26 cellular contexts compared by ENCODE assay signal in the genomic region with DNA sequence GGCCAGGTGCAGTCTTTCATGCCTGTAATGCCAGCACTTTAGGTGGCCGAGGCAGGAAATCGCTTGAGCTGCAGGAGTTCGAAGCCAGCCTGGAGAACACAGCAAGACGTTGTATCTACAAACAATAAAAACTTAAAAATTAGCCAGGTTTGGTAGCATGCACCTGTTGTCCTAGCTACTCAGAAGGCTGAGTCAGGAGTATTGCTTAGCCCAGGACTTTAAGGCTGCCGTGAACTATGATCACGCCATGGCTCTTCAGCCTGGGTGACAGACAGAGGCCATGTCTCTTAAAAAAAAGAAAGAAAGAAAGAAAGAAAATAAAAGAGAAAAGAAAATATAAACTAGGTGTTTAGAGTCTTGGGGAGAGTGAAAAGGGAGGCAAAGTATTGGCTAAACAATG.
"Had no signal": no experiment of that assay in that cellular context is flagged by ENCODE, and none has a peak within 500 bp of the region (broad histone marks: within the 10 kb centered on the region; RNA-seq: fewer than 3 reads in every experiment).

No MANE protein-coding gene starts in this region.

- H3K36me3 ChIP-seq: brain microvascular endothelial cell, neural progenitor cell, right atrium auricular region, thyroid gland had no signal

- H3K27ac Mint-ChIP-seq: activated naive CD4-positive, alpha-beta T cell treated with anti-CD3 and anti-CD28 coated beads, Interleukin-2, amount 10 ng/mL, durations not matched to agents 7 days and 5 days; activated naive CD8-positive, alpha-beta T cell treated with anti-CD3 and anti-CD28 coated beads, Interleukin-2, amount 10 ng/mL, durations not matched to agents 7 days and 5 days; activated T-helper 1 cell treated with anti-CD3 and anti-CD28 coated beads, Interleukin-12 subunit alpha, Interleukin-12 subunit beta, Interleukin-2, Interleukin-4 antibody, amounts not matched to agents 30 ng/mL and 10 ng/mL and 1 ng/mL, durations not matched to agents 14 hours and 24 hours and 36 hours; dendritic cell treated with granulocyte-macrophage colony-stimulating factor and Interleukin-4, amounts not matched to agents 40 ng/mL and 50 ng/mL, for 4 days; naive thymus-derived CD8-positive, alpha-beta T cell; neural progenitor cell; stimulated activated memory B cell treated with anti-CD40 and anti-IgM and Interleukin-4, amounts not matched to agents 10 μg/mL and 1 μg/mL and 100 μg/mL, for 72 hours; T-helper 2 cell treated with Interferon-gamma antibody and Interleukin-4, amounts not matched to agents 5 μg/mL and 100 μg/mL, for 36 hours had no signal

- DNase-seq: activated CD4-positive, alpha-beta T cell treated with anti-CD3 and anti-CD28 coated beads for 4 hours; activated CD4-positive, alpha-beta T cell treated with anti-CD3 and anti-CD28 coated beads, Interleukin-2, amount 50 U/mL, for 48 hours; activated CD8-positive, alpha-beta memory T cell treated with anti-CD3 and anti-CD28 coated beads for 24 hours; activated gamma-delta T cell; activated naive CD4-positive, alpha-beta T cell treated with anti-CD3 and anti-CD28 coated beads, Interleukin-2, amount 10 ng/mL, durations not matched to agents 7 days and 5 days; activated naive CD8-positive, alpha-beta T cell treated with anti-CD3 and anti-CD28 coated beads, Interleukin-2, amount 10 ng/mL, durations not matched to agents 7 days and 5 days; brain microvascular endothelial cell; effector CD4-positive, alpha-beta T cell; naive thymus-derived CD8-positive, alpha-beta T cell; occipital lobe; stimulated activated CD4-positive, alpha-beta T cell treated with anti-CD3 and anti-CD28 coated beads, Interleukin-1b, Interleukin-23, amount 100 ng/mL, for 48 hours; stimulated activated CD4-positive, alpha-beta T cell treated with anti-CD3 and anti-CD28 coated beads, Interleukin-4, amount 100 ng/mL, for 4 hours; stimulated activated CD8-positive, alpha-beta memory T cell treated with anti-CD3 and anti-CD28 coated beads, Interleukin-4, amount 100 ng/mL, for 48 hours; stimulated activated naive CD8-positive, alpha-beta T cell treated with anti-CD3 and anti-CD28 coated beads, Interleukin-15, amount 100 ng/mL, for 72 hours; substantia nigra; T-helper 1 cell; thyroid gland had no signal

- H3K4me1 Mint-ChIP-seq: activated naive CD4-positive, alpha-beta T cell treated with anti-CD3 and anti-CD28 coated beads, Interleukin-2, amount 10 ng/mL, durations not matched to agents 7 days and 5 days; activated naive CD8-positive, alpha-beta T cell treated with anti-CD3 and anti-CD28 coated beads, Interleukin-2, amount 10 ng/mL, durations not matched to agents 7 days and 5 days; naive thymus-derived CD8-positive, alpha-beta T cell; stimulated activated memory B cell treated with anti-CD40 and anti-IgM and Interleukin-4, amounts not matched to agents 10 μg/mL and 1 μg/mL and 100 μg/mL, for 72 hours; stimulated activated naive CD8-positive, alpha-beta T cell treated with anti-CD3 and anti-CD28 coated beads, Interleukin-15, amount 100 ng/mL, for 72 hours had no signal

- H3K4me3 ChIP-seq: hepatocyte, neural progenitor cell, right atrium auricular region, smooth muscle cell, thyroid gland had no signal

- ATAC-seq: naive thymus-derived CD8-positive, alpha-beta T cell; stimulated activated memory B cell treated with anti-CD40 and anti-IgM and Interleukin-4, amounts not matched to agents 10 μg/mL and 1 μg/mL and 100 μg/mL, for 72 hours; stimulated activated naive CD8-positive, alpha-beta T cell treated with anti-CD3 and anti-CD28 coated beads, Interleukin-15, amount 100 ng/mL, for 72 hours had no signal

- H3K27ac ChIP-seq: brain microvascular endothelial cell, neural progenitor cell, thyroid gland had no signal

- H2AFZ ChIP-seq: hepatocyte, neural progenitor cell had no signal

- H3K4me3 Mint-ChIP-seq: activated naive CD4-positive, alpha-beta T cell treated with anti-CD3 and anti-CD28 coated beads, Interleukin-2, amount 10 ng/mL, durations not matched to agents 7 days and 5 days; activated naive CD8-positive, alpha-beta T cell treated with anti-CD3 and anti-CD28 coated beads, Interleukin-2, amount 10 ng/mL, durations not matched to agents 7 days and 5 days; activated T-helper 1 cell treated with anti-CD3 and anti-CD28 coated beads, Interleukin-12 subunit alpha, Interleukin-12 subunit beta, Interleukin-2, Interleukin-4 antibody, amounts not matched to agents 30 ng/mL and 10 ng/mL and 1 ng/mL, durations not matched to agents 14 hours and 24 hours and 36 hours; dendritic cell treated with granulocyte-macrophage colony-stimulating factor and Interleukin-4, amounts not matched to agents 40 ng/mL and 50 ng/mL, for 4 days; mesothelial cell of epicardium; naive thymus-derived CD8-positive, alpha-beta T cell; neural progenitor cell; stimulated activated memory B cell treated with anti-CD40 and anti-IgM and Interleukin-4, amounts not matched to agents 10 μg/mL and 1 μg/mL and 100 μg/mL, for 72 hours; stimulated activated naive CD8-positive, alpha-beta T cell treated with anti-CD3 and anti-CD28 coated beads, Interleukin-15, amount 100 ng/mL, for 72 hours; T-helper 2 cell treated with Interferon-gamma antibody and Interleukin-4, amounts not matched to agents 5 μg/mL and 100 μg/mL, for 36 hours had no signal

- H3K36me3 Mint-ChIP-seq: activated naive CD4-positive, alpha-beta T cell treated with anti-CD3 and anti-CD28 coated beads, Interleukin-2, amount 10 ng/mL, durations not matched to agents 7 days and 5 days; activated naive CD8-positive, alpha-beta T cell treated with anti-CD3 and anti-CD28 coated beads, Interleukin-2, amount 10 ng/mL, durations not matched to agents 7 days and 5 days; neural progenitor cell; stimulated activated memory B cell treated with anti-CD40 and anti-IgM and Interleukin-4, amounts not matched to agents 10 μg/mL and 1 μg/mL and 100 μg/mL, for 72 hours had no signal

- H3K9ac ChIP-seq: neural progenitor cell had no signal

- H3K4me1 ChIP-seq: neural progenitor cell, thyroid gland had no signal

- H3K9me3 Mint-ChIP-seq: activated naive CD4-positive, alpha-beta T cell treated with anti-CD3 and anti-CD28 coated beads, Interleukin-2, amount 10 ng/mL, durations not matched to agents 7 days and 5 days; activated T-helper 1 cell treated with anti-CD3 and anti-CD28 coated beads, Interleukin-12 subunit alpha, Interleukin-12 subunit beta, Interleukin-2, Interleukin-4 antibody, amounts not matched to agents 30 ng/mL and 10 ng/mL and 1 ng/mL, durations not matched to agents 14 hours and 24 hours and 36 hours; T-helper 2 cell treated with Interferon-gamma antibody and Interleukin-4, amounts not matched to agents 5 μg/mL and 100 μg/mL, for 36 hours had no signal

- H3K9me3 ChIP-seq: thyroid gland had no signal

- H3K27me3 ChIP-seq: brain microvascular endothelial cell, hepatocyte, neural progenitor cell, right atrium auricular region, thyroid gland had no signal

- H3K4me2 ChIP-seq: hepatocyte, neural progenitor cell, smooth muscle cell had no signal

- H3K27me3 Mint-ChIP-seq: activated naive CD4-positive, alpha-beta T cell treated with anti-CD3 and anti-CD28 coated beads, Interleukin-2, amount 10 ng/mL, durations not matched to agents 7 days and 5 days; activated naive CD8-positive, alpha-beta T cell treated with anti-CD3 and anti-CD28 coated beads, Interleukin-2, amount 10 ng/mL, durations not matched to agents 7 days and 5 days; dendritic cell treated with granulocyte-macrophage colony-stimulating factor and Interleukin-4, amounts not matched to agents 40 ng/mL and 50 ng/mL, for 4 days; stimulated activated memory B cell treated with anti-CD40 and anti-IgM and Interleukin-4, amounts not matched to agents 10 μg/mL and 1 μg/mL and 100 μg/mL, for 72 hours had no signal

- H3K79me2 ChIP-seq: hepatocyte had no signal
